ENCODE assay signal across 2 cellular contexts in the genomic region with DNA sequence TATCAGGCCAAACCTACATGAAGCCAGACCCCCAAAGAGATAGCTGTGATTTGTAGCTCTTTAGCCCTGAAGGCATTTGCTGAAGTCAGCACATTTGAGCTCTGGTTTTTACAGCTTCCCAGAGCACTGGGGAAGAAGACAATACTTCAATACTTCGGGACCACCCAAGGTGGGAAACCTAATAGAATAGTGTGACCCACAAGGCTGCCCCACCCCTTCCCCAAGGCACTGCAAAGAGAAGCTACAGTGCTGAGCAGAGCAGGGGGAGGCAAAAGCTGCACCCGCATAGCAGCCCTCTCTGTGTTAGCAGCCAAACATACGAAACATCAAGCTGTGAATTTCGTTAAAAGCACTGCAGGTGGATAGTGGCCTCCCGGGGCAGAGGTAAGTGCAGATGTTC.
TF ChIP-seq lines count a peak whose summit lies in the region.

No MANE protein-coding gene starts in this region.

TF ChIP-seq in A549, 52 proteins besides CTCF, POLR2A, EP300 and RAD21 (continued from another document):
- TF ChIP-seq EHMT2 (IDR thresholded peaks at IDR 0.05; ENCODE audit: low read depth) (no peak), RCOR1 (IDR thresholded peaks at IDR 0.05; ENCODE audit: low read depth, low read length) (no peak), MAFK (IDR thresholded peaks at IDR 0.05; ENCODE audit: partially characterized antibody) (peak; percentile 91)
- TF ChIP-seq, protein P1, sequence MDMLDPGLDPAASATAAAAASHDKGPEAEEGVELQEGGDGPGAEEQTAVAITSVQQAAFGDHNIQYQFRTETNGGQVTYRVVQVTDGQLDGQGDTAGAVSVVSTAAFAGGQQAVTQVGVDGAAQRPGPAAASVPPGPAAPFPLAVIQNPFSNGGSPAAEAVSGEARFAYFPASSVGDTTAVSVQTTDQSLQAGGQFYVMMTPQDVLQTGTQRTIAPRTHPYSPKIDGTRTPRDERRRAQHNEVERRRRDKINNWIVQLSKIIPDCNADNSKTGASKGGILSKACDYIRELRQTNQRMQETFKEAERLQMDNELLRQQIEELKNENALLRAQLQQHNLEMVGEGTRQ (IDR thresholded peaks at IDR 0.05), result no peak

TF ChIP-seq in H1, 55 proteins besides CTCF, POLR2A, EP300 and RAD21 (continued from another document):
- TF ChIP-seq MAFK (IDR thresholded peaks at IDR 0.05; ENCODE audit: low read depth, low read length) (peak; percentile 88), RXRA (IDR thresholded peaks at IDR 0.05; ENCODE audit: insufficient read depth, low read depth, low read length) (no peak)
